In the genomic region with DNA sequence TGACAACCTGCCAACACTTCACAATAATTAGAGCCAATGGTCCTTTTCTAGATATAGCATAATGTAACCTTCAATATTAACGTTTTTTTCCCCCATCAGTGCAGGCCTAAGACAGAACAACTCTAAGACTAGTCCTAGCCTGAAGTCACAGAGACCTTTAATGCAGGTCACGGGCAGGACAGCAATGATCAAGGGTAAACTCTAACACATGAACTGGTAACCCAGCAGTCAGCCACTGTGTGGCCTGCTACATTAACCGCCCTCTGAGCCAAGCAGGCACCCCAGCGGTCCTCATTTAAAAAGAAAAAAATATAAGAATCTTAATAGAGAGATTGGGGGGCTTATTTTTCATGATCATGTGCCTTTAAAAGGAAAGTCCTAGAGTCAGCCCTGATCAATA, we compare ENCODE assay signal across 18 cellular contexts.
"Had no signal": no experiment of that assay in that cellular context is flagged by ENCODE, and none has a peak within 500 bp of the region (broad histone marks: within the 10 kb centered on the region; RNA-seq: fewer than 3 reads in every experiment).

No MANE protein-coding gene starts in this region.

- H3K27me3 ChIP-seq: heart right ventricle, ovary, right atrium auricular region, thyroid gland, uterus had no signal

- H3K4me1 Mint-ChIP-seq: naive thymus-derived CD8-positive, alpha-beta T cell had no signal

- H3K9me3 ChIP-seq: ovary, right atrium auricular region, thyroid gland, uterus had no signal

- DNase-seq: effector CD4-positive, alpha-beta T cell; foreskin melanocyte; heart right ventricle; hypothalamus; left ventricle myocardium inferior; naive thymus-derived CD8-positive, alpha-beta T cell; ovary; small intestine; stimulated activated CD4-positive, alpha-beta T cell treated with anti-CD3 and anti-CD28 coated beads, Interleukin-12 subunit alpha, Interleukin-12 subunit beta, amount 100 ng/mL, for 4 hours; stimulated activated naive CD4-positive, alpha-beta T cell treated with Interleukin-2 at 50 U/mL for 16 hours; thyroid gland; uterus had no signal

- H3K4me1 ChIP-seq: right atrium auricular region, thyroid gland, uterus had no signal

- H3K27ac Mint-ChIP-seq: naive thymus-derived CD8-positive, alpha-beta T cell; type B pancreatic cell had no signal

- FAIRE-seq: islet of Langerhans, small intestine had no signal

- H3K27ac ChIP-seq: coronary artery, heart right ventricle, left ventricle myocardium inferior, ovary, right atrium auricular region, thyroid gland, uterus had no signal

- H3K4me3 ChIP-seq: coronary artery, heart right ventricle, left ventricle myocardium inferior, lung, ovary, right atrium auricular region, thyroid gland, uterus had no signal

- ATAC-seq: heart right ventricle; naive thymus-derived CD8-positive, alpha-beta T cell had no signal

- H3K36me3 ChIP-seq: heart right ventricle, left ventricle myocardium inferior, ovary, right atrium auricular region, thyroid gland, uterus had no signal

- H3K36me3 Mint-ChIP-seq: type B pancreatic cell had no signal

- H3K4me3 Mint-ChIP-seq: naive thymus-derived CD8-positive, alpha-beta T cell; neural crest cell; type B pancreatic cell had no signal
